In the genomic region with DNA sequence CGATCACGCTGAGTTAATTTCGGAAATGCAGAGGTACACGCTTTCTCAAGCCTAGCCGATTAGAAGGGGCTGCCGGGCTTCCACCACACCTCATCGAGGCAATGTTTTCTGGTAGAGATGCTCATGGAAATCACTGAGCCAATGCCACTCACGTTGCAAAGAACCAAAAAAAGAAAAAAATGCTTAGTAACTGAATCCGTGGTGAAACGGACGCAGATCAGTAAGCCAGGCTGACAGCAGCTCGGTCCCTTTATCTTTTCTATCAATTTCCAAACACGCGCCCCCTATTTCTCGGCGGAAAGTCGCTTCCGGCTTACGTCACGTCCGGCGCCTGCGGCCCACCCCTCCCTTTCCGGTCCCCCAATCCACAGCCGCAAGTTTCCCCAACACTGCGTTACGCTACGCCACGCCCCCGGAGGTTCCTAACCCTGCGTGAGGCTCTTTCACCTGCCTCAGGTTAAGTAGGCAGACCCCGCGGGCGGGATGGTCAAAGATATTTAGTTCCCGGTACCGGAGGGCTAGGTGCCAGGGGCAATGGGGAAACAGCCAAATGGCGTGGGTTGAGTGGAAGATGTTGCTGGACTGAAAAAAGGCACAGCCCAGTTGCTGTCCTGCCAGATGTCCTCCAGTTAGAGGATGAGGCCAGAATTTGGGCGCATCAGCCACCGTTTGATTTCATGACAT, we compare ENCODE assay signal across 8 cellular contexts. TPM values are rescaled to one million over a fixed set of nuclear protein-coding genes. Genes with fewer than 3 reads are reported as not detected.
DNase-seq lines count a peak whose midpoint lies in the region; ATAC-seq and TF ChIP-seq lines count a peak whose summit lies in the region.

A gene with protein sequence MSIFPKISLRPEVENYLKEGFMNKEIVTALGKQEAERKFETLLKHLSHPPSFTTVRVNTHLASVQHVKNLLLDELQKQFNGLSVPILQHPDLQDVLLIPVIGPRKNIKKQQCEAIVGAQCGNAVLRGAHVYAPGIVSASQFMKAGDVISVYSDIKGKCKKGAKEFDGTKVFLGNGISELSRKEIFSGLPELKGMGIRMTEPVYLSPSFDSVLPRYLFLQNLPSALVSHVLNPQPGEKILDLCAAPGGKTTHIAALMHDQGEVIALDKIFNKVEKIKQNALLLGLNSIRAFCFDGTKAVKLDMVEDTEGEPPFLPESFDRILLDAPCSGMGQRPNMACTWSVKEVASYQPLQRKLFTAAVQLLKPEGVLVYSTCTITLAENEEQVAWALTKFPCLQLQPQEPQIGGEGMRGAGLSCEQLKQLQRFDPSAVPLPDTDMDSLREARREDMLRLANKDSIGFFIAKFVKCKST (minus strand): TSS at position 264 of the 684 bp plus-strand sequence. CDS start 384 bp downstream, outside the sequence.

- H3K4me3 Mint-ChIP-seq in WTC11 = peak within 1 kb of the TSS; percentile 96

- peak within 1 kb of the TSS; percentile 91 for H3K27ac Mint-ChIP-seq in WTC11

- H3K9me3 Mint-ChIP-seq in WTC11 = no peaks in the 10 kb centered on the region

- DNase-seq in AG04449 (ENCODE audit: low read depth, low spot score) = peak; percentile 34
- DNase-seq in NCI-H2196 treated with DMSO at 0.1 percent for 48 hours (lab: John Stamatoyannopoulos, UW; ENCODE audit: unreplicated experiment) = peak; percentile 30
- peak; percentile 91 for DNase-seq in WTC11 (ENCODE audit: low spot score)
- peak; percentile 87 to 91 for DNase-seq in cardiac fibroblast (ENCODE audit: low read depth in 2 of 2)
- DNase-seq in inferior parietal cortex (ENCODE audit: extremely low spot score) = peak; percentile 90
- DNase-seq in stimulated activated CD4-positive, alpha-beta T cell treated with anti-CD3 and anti-CD28 coated beads, Interleukin-12 subunit alpha, Interleukin-12 subunit beta, amount 100 ng/mL, for 4 hours = peak; percentile 91

- ATAC-seq in GM18867 (IDR thresholded peaks at IDR 0.05; ENCODE audit: unreplicated experiment) = peak; percentile 97
- ATAC-seq in HG03097 (IDR thresholded peaks at IDR 0.05; ENCODE audit: low FRiP score, unreplicated experiment) = peak; percentile 93
- ATAC-seq in WTC11 = peak; percentile 99

- H3K27me3 Mint-ChIP-seq in WTC11 (ENCODE audit: low read depth) = no peaks in the 10 kb centered on the region

- peaks cover 9% of the 10 kb centered on the region; the same call in 1 of the 2 replicates for H3K36me3 Mint-ChIP-seq in WTC11

- TF ChIP-seq CTCF in AG04449 (IDR thresholded peaks at IDR 0.05; ENCODE audit: insufficient read depth, low read length, missing control alignments) = no peak
- TF ChIP-seq CTCF in WTC11 (IDR thresholded peaks at IDR 0.05) = no peak
- TF ChIP-seq CTCF in cardiac fibroblast (IDR thresholded peaks at IDR 0.05; ENCODE audit: low read depth, low read length) = no peak

- H3K4me3 ChIP-seq in AG04449 (ENCODE audit: low read depth, low read length) (peak within 1 kb of the TSS; percentile 84), cardiac fibroblast (replicated peaks in 1 of 2; ENCODE audit: low read depth in 2 of 2, low read length in 2 of 2) (peak within 1 kb of the TSS; percentile 80 to 81)

- CTCF ChIA-PET in AG04449 (lab: Yijun Ruan, JAX) = no interaction called here
- CTCF ChIA-PET in WTC11 (lab: Charles Lee) = interaction anchor here (1.0 kb wide), 1 partner anchor 50 kb away, joined by 3 read pairs; no protein-coding TSS in a partner anchor

- H3K4me1 Mint-ChIP-seq in WTC11 = peaks cover 25% of the 10 kb centered on the region

- POLR2A ChIA-PET in AG04449 (lab: Yijun Ruan, JAX) = no interaction called here
- POLR2A ChIA-PET in WTC11 (lab: Charles Lee) = no interaction called here

TF ChIP-seq in WTC11, 78 proteins besides CTCF, POLR2A, EP300 and RAD21 (continues in another document):
- TF ChIP-seq PRRX2 (CRISPR knock-in tag; IDR thresholded peaks at IDR 0.05) (no peak), E2F4 (CRISPR knock-in tag; IDR thresholded peaks at IDR 0.05; ENCODE audit: borderline replicate concordance, low read depth) (peak; percentile 73; the same call in 1 of the 2 replicates), NFE2L1 (CRISPR knock-in tag; IDR thresholded peaks at IDR 0.05) (0 out of 2 replicates have a peak, but pooled peaks have one; percentile 20), ZNF671 (CRISPR knock-in tag; IDR thresholded peaks at IDR 0.05) (no peak), GTF2I (CRISPR knock-in tag; conservative IDR thresholded peaks at IDR 0.05) (no peak), ETV6 (CRISPR knock-in tag; IDR thresholded peaks at IDR 0.05) (peak; percentile 69; the same call in 1 of the 2 replicates), ESRRA (CRISPR knock-in tag; IDR thresholded peaks at IDR 0.05; ENCODE audit: borderline replicate concordance) (no peak), SOX15 (CRISPR knock-in tag; IDR thresholded peaks at IDR 0.05) (no peak), NR3C1 (CRISPR knock-in tag; conservative IDR thresholded peaks at IDR 0.05; ENCODE audit: low read depth) (no peak), ZBTB21 (CRISPR knock-in tag; IDR thresholded peaks at IDR 0.05; ENCODE audit: borderline replicate concordance) (no peak), ERG (CRISPR knock-in tag; IDR thresholded peaks at IDR 0.05) (no peak), CDX4 (CRISPR knock-in tag; IDR thresholded peaks at IDR 0.05; ENCODE audit: borderline replicate concordance) (no peak), ZNF219 (CRISPR knock-in tag; IDR thresholded peaks at IDR 0.05; ENCODE audit: borderline replicate concordance) (no peak), FOXK1 (CRISPR knock-in tag; IDR thresholded peaks at IDR 0.05) (peak; percentile 94), SP1 (CRISPR knock-in tag; conservative IDR thresholded peaks at IDR 0.05) (peak; percentile 91), ZNF263 (CRISPR knock-in tag; IDR thresholded peaks at IDR 0.05; ENCODE audit: low read depth) (no peak), TP53 (CRISPR knock-in tag; IDR thresholded peaks at IDR 0.05) (no peak), GABPB1 (CRISPR knock-in tag; IDR thresholded peaks at IDR 0.05) (0 out of 2 replicates have a peak, but pooled peaks have one; percentile 58), CREM (CRISPR knock-in tag; IDR thresholded peaks at IDR 0.05) (peak; percentile 95)
- TF ChIP-seq, protein P1, sequence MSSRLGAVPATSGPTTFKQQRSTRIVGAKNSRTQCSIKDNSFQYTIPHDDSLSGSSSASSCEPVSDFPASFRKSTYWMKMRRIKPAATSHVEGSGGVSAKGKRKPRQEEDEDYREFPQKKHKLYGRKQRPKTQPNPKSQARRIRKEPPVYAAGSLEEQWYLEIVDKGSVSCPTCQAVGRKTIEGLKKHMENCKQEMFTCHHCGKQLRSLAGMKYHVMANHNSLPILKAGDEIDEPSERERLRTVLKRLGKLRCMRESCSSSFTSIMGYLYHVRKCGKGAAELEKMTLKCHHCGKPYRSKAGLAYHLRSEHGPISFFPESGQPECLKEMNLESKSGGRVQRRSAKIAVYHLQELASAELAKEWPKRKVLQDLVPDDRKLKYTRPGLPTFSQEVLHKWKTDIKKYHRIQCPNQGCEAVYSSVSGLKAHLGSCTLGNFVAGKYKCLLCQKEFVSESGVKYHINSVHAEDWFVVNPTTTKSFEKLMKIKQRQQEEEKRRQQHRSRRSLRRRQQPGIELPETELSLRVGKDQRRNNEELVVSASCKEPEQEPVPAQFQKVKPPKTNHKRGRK (CRISPR knock-in tag; IDR thresholded peaks at IDR 0.05; ENCODE audit: borderline replicate concordance) = no peak
- TF ChIP-seq, protein P2, sequence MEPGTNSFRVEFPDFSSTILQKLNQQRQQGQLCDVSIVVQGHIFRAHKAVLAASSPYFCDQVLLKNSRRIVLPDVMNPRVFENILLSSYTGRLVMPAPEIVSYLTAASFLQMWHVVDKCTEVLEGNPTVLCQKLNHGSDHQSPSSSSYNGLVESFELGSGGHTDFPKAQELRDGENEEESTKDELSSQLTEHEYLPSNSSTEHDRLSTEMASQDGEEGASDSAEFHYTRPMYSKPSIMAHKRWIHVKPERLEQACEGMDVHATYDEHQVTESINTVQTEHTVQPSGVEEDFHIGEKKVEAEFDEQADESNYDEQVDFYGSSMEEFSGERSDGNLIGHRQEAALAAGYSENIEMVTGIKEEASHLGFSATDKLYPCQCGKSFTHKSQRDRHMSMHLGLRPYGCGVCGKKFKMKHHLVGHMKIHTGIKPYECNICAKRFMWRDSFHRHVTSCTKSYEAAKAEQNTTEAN (CRISPR knock-in tag; IDR thresholded peaks at IDR 0.05) = no peak

RNA-seq across cellular contexts. Expression of the gene that starts here (rescaled TPM):
- 14.7 to 15.5 TPM (median 15.1 TPM) in 3 replicates for total RNA-seq in WTC11 (2021)

Comparison
In these comparisons a context has a peak if more than half of its experiments do, and no peak if none do; other contexts are left out.
1. Peak in every context shown above with its lines: DNase-seq, ATAC-seq and H3K4me3 ChIP-seq.
2. DNase-seq: peak in every context shown above with its lines; median percentile 91 in WTC11; 91 in stimulated activated CD4-positive, alpha-beta T cell treated with anti-CD3 and anti-CD28 coated beads, Interleukin-12 subunit alpha, Interleukin-12 subunit beta, amount 100 ng/mL, for 4 hours; 90 in inferior parietal cortex; 89 in cardiac fibroblast; 34 in AG04449; 30 in NCI-H2196 treated with DMSO at 0.1 percent for 48 hours.